ENCODE assay signal across 13 cellular contexts in the genomic region with DNA sequence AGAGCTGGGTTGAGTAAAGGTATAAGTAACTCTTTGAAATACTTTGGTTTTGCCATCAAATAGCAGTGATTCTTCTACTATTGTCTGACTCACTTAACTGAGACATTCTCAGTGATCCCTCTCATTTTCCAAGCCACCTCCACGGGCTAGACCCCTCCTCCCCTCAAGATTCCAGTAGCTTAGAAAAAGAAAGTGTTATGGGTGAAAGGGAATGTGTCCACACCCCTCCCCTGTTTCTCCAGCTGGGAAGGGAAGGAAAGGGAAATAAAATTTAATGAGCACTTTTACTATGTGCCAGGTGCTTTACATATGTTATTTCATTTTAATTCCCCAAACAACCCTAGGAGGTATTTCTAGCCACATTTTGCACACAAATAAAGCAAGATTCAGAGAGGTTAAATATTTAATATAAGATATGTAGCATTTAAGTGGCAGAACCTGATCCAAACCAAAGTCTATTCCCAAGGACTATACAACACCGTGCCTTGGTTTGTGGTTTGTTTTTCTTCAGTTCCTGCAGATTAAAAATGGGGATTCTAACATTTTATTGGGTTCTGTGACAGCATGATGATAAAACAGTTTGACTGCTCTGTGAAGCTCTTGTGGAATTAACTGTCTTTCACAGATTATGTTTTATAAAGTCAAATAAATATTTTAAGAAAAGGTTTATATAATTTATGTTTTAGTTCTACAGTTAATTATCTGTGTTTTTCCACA.
DNase-seq lines count a peak whose midpoint lies in the region; ATAC-seq and TF ChIP-seq lines count a peak whose summit lies in the region.
"Had no signal": no experiment of that assay in that cellular context is flagged by ENCODE, and none has a peak within 500 bp of the region (broad histone marks: within the 10 kb centered on the region; RNA-seq: fewer than 3 reads in every experiment).

No MANE protein-coding gene starts in this region.

- H3K27me3 ChIP-seq in upper lobe of right lung = no peaks in the 10 kb centered on the region
- H3K27me3 ChIP-seq: dorsolateral prefrontal cortex, suprapubic skin had no signal

- no peak overlapping the region for H3K9ac ChIP-seq in SK-N-MC (ENCODE audit: insufficient read length)

- CTCF ChIA-PET in HEK293 (lab: Yijun Ruan, JAX) = interaction anchor here (0.6 to 1.2 kb wide), 3 partner anchors 8 to 36 kb away, joined by 3 to 4 read pairs (median 3); no protein-coding TSS in a partner anchor

- DNase-seq in SK-N-MC (ENCODE audit: low read depth, low spot score) (no peak), fibroblast of the aortic adventitia (ENCODE audit: low read depth) (peak; percentile 46), skeletal muscle cell (ENCODE audit: low read depth) (peak; percentile 32), upper lobe of right lung (no peak), left cardiac atrium (no peak), NCI-H1417 treated with DMSO at 0.1 percent for 48 hours (lab: John Stamatoyannopoulos, UW) (no peak)
- DNase-seq: dorsolateral prefrontal cortex, hippocampal formation, NCI-H524 treated with DMSO at 0.1 percent for 48 hours, right cardiac atrium had no signal

- H3K9me3 ChIP-seq in HEK293 (ENCODE audit: control insufficient read depth, insufficient read depth, low read depth, low read length) = no peaks in the 10 kb centered on the region
- H3K9me3 ChIP-seq in SK-N-MC (ENCODE audit: low read depth, low read length) = peaks cover 6% of the 10 kb centered on the region
- H3K9me3 ChIP-seq in upper lobe of right lung = no peaks in the 10 kb centered on the region
- H3K9me3 ChIP-seq: suprapubic skin had no signal

- ATAC-seq in upper lobe of right lung (no peak), HG03097 (IDR thresholded peaks at IDR 0.05; ENCODE audit: low FRiP score, unreplicated experiment) (no peak), left cardiac atrium (no peak)
- ATAC-seq: right cardiac atrium had no signal

- H3K4me1 ChIP-seq in HEK293 (ENCODE audit: control insufficient read depth, insufficient read depth, low read length) (peaks cover 22% of the 10 kb centered on the region), upper lobe of right lung (peaks cover 8% of the 10 kb centered on the region)

- intact Hi-C loops in upper lobe of right lung (cut with DNase I) (no loop called here), left cardiac atrium (cut with DNase I) (no loop called here)

- no peak overlapping the region for H3K27ac ChIP-seq in HEK293 (ENCODE audit: extremely low read depth, low read depth, low read length)
- H3K27ac ChIP-seq in SK-N-MC = peak overlapping the region; percentile 69; the same call in 1 of the 2 replicates
- H3K27ac ChIP-seq in upper lobe of right lung = no peak overlapping the region
- H3K27ac ChIP-seq: suprapubic skin had no signal

- H3K36me3 ChIP-seq in HEK293 (ENCODE audit: control insufficient read depth in 2 of 2, insufficient read depth in 1 of 2, low read length in 2 of 2) (peaks cover 0 to 4% of the 10 kb centered on the region in 2 experiments; a peak in 1 of 3 replicates), SK-N-MC (ENCODE audit: insufficient read depth, low read length) (peaks cover 37% of the 10 kb centered on the region), upper lobe of right lung (no peaks in the 10 kb centered on the region)
- H3K36me3 ChIP-seq: suprapubic skin had no signal

- no peak for TF ChIP-seq CTCF in HEK293 (tag by site-specific recombination; IDR thresholded peaks at IDR 0.05)
- TF ChIP-seq CTCF in fibroblast of the aortic adventitia (IDR thresholded peaks at IDR 0.05; ENCODE audit: insufficient read depth, low read length) = no peak
- no peak for TF ChIP-seq CTCF in upper lobe of right lung (IDR thresholded peaks at IDR 0.05)

- POLR2A ChIA-PET in HEK293 (lab: Yijun Ruan, JAX) = interaction anchor here (1.6 kb wide), 1 partner anchor 136 kb away, joined by 7 read pairs; no protein-coding TSS in a partner anchor

- H3K4me3 ChIP-seq in HEK293 (ENCODE audit: low read depth, low read length) (no peak overlapping the region), SK-N-MC (peak overlapping the region; percentile 39), fibroblast of the aortic adventitia (ENCODE audit: low read depth, low read length) (no peak overlapping the region), skeletal muscle cell (ENCODE audit: low read depth, low read length) (no peak overlapping the region), upper lobe of right lung (no peak overlapping the region)
- H3K4me3 ChIP-seq: dorsolateral prefrontal cortex, suprapubic skin had no signal

TF ChIP-seq in HEK293, 187 proteins besides CTCF, POLR2A, EP300 and RAD21 (continues in another document):
- TF ChIP-seq OVOL3 (tag by site-specific recombination; IDR thresholded peaks at IDR 0.05) (no peak), ZNF561 (tag by site-specific recombination; IDR thresholded peaks at IDR 0.05; ENCODE audit: borderline replicate concordance) (0 out of 2 replicates have a peak, but pooled peaks have one; percentile 37), ZNF112 (tag by site-specific recombination; IDR thresholded peaks at IDR 0.05) (no peak), ZNF24 (tag by site-specific recombination; IDR thresholded peaks at IDR 0.05) (no peak), ZNF292 (tag by site-specific recombination; IDR thresholded peaks at IDR 0.05; ENCODE audit: borderline replicate concordance, low read depth) (no peak), ZNF157 (tag by site-specific recombination; IDR thresholded peaks at IDR 0.05) (no peak), ZNF596 (tag by site-specific recombination; IDR thresholded peaks at IDR 0.05) (peak; percentile 34; the same call in 1 of the 2 replicates), ZNF544 (tag by site-specific recombination; IDR thresholded peaks at IDR 0.05) (no peak), GLI4 (tag by site-specific recombination; IDR thresholded peaks at IDR 0.05) (no peak), ZNF211 (tag by site-specific recombination; IDR thresholded peaks at IDR 0.05; ENCODE audit: low read depth) (no peak)
- TF ChIP-seq, protein P1, sequence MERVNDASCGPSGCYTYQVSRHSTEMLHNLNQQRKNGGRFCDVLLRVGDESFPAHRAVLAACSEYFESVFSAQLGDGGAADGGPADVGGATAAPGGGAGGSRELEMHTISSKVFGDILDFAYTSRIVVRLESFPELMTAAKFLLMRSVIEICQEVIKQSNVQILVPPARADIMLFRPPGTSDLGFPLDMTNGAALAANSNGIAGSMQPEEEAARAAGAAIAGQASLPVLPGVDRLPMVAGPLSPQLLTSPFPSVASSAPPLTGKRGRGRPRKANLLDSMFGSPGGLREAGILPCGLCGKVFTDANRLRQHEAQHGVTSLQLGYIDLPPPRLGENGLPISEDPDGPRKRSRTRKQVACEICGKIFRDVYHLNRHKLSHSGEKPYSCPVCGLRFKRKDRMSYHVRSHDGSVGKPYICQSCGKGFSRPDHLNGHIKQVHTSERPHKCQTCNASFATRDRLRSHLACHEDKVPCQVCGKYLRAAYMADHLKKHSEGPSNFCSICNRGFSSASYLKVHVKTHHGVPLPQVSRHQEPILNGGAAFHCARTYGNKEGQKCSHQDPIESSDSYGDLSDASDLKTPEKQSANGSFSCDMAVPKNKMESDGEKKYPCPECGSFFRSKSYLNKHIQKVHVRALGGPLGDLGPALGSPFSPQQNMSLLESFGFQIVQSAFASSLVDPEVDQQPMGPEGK (tag by site-specific recombination; IDR thresholded peaks at IDR 0.05) = no peak
- TF ChIP-seq, protein P2, sequence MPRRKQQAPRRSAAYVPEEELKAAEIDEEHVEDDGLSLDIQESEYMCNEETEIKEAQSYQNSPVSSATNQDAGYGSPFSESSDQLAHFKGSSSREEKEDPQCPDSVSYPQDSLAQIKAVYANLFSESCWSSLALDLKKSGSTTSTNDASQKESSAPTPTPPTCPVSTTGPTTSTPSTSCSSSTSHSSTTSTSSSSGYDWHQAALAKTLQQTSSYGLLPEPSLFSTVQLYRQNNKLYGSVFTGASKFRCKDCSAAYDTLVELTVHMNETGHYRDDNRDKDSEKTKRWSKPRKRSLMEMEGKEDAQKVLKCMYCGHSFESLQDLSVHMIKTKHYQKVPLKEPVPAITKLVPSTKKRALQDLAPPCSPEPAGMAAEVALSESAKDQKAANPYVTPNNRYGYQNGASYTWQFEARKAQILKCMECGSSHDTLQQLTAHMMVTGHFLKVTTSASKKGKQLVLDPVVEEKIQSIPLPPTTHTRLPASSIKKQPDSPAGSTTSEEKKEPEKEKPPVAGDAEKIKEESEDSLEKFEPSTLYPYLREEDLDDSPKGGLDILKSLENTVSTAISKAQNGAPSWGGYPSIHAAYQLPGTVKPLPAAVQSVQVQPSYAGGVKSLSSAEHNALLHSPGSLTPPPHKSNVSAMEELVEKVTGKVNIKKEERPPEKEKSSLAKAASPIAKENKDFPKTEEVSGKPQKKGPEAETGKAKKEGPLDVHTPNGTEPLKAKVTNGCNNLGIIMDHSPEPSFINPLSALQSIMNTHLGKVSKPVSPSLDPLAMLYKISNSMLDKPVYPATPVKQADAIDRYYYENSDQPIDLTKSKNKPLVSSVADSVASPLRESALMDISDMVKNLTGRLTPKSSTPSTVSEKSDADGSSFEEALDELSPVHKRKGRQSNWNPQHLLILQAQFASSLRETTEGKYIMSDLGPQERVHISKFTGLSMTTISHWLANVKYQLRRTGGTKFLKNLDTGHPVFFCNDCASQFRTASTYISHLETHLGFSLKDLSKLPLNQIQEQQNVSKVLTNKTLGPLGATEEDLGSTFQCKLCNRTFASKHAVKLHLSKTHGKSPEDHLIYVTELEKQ (tag by site-specific recombination; IDR thresholded peaks at IDR 0.05; ENCODE audit: borderline replicate concordance) = no peak

Comparison
In these comparisons a context has a peak if more than half of its experiments do, and no peak if none do; other contexts are left out.
1. DNase-seq: peak in fibroblast of the aortic adventitia (single experiment) and skeletal muscle cell (single experiment); none in SK-N-MC (single experiment), upper lobe of right lung (single experiment), left cardiac atrium (single experiment) and NCI-H1417 treated with DMSO at 0.1 percent for 48 hours (single experiment).